Comparison of ENCODE assay signal across 19 cellular contexts in the genomic region with DNA sequence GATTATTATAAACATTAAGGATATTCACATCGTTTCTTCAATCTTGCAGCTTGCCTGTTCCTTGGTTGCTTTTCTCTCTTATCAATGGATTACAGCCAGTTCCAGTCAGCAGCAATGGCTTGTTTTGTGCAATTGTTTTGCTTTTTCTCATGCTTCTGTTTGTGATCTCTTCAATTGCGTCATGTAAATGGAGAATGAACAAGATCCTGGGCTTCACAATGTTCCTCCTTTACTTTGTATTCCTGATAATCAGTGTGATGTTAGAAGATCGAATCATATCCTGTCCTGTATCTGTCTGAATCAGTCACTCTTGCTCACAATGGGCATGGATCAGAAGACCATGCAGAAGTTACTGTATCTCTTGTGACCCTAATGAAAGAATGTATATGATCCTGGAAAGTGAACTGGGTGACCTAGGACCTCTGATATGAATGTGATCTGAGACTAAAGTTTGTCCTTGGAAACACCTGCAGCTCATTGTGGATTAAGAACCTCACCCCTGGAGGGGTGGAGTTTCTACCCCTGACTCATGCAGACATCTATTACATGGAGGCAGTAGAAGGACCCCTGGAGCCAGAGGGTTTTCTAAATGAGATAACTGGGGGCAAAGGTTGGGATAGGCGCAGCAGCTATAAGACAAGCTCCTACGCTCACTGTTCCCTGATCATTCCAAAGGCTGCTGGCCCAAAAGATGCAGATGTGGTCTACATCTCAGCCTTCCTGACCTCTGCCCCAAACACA. TPM values are rescaled to one million over a fixed set of nuclear protein-coding genes. Genes with fewer than 3 reads are reported as not detected.
A peak's percentile ranks its signal among the peaks of the same experiment; 100 is the strongest.
DNase-seq lines count a peak whose midpoint lies in the region; ATAC-seq, FAIRE-seq and TF ChIP-seq lines count a peak whose summit lies in the region.
"Had no signal": no experiment of that assay in that cellular context is flagged by ENCODE, and none has a peak within 500 bp of the region (broad histone marks: within the 10 kb centered on the region; RNA-seq: fewer than 3 reads in every experiment).

No MANE protein-coding gene starts in this region.

- H3K4me3 Mint-ChIP-seq in activated T-cell treated with anti-CD3 and anti-CD28 coated beads, Interleukin-2, amount 50 U/mL, for 72 hours: no peak overlapping the region
- H3K4me3 Mint-ChIP-seq: T-helper 2 cell treated with Interferon-gamma antibody and Interleukin-4, amounts not matched to agents 5 μg/mL and 100 μg/mL, for 36 hours had no signal

- peaks cover 24% of the 10 kb centered on the region for H3K4me1 ChIP-seq in adipocyte (ENCODE audit: control insufficient read depth, insufficient read depth, low read length)
- no peaks in the 10 kb centered on the region for H3K4me1 ChIP-seq in small intestine (ENCODE audit: control insufficient read depth in 2 of 2, insufficient read depth in 1 of 2, low read depth in 1 of 2, low read length in 1 of 2)
- H3K4me1 ChIP-seq: lower lobe of right lung had no signal

- H3K9me3 Mint-ChIP-seq in activated T-cell treated with anti-CD3 and anti-CD28 coated beads, Interleukin-2, amount 50 U/mL, for 72 hours: no peaks in the 10 kb centered on the region
- H3K9me3 Mint-ChIP-seq: activated T-helper 2 cell treated with anti-CD3 and anti-CD28 coated beads, Interferon-gamma antibody, Interleukin-2, Interleukin-4, amounts not matched to agents 10 μg/mL and 5 μg/mL and 100 μg/mL, durations not matched to agents 14 hours and 24 hours and 36 hours; T-helper 2 cell treated with Interferon-gamma antibody and Interleukin-4, amounts not matched to agents 5 μg/mL and 100 μg/mL, for 36 hours had no signal

- no peak for DNase-seq in activated T-cell treated with anti-CD3 and anti-CD28 coated beads, Interleukin-2, amount 50 U/mL, for 72 hours
- no peak for DNase-seq in activated T-cell treated with anti-CD3 and anti-CD28 coated beads, Interleukin-2, amount 50 U/mL, for 48 hours
- DNase-seq in adipocyte (ENCODE audit: low read depth): peak; percentile 30
- DNase-seq in fibroblast of mammary gland (ENCODE audit: low read depth): peak; percentile 74
- DNase-seq in small intestine: peak; percentile 72
- DNase-seq in AG08395 (ENCODE audit: low spot score): no peak
- no peak for DNase-seq in NCI-H510A (lab: John Stamatoyannopoulos, UW)
- DNase-seq in iPS-NIHi7 (ENCODE audit: extremely low spot score): no peak
- DNase-seq: activated CD4-positive, alpha-beta T cell treated with anti-CD3 and anti-CD28 coated beads, Interleukin-2, amount 50 U/mL, for 1 hour; central memory CD4-positive, alpha-beta T cell; lower lobe of right lung; NCI-H2107; stimulated activated CD4-positive, alpha-beta T cell treated with anti-CD3 and anti-CD28 coated beads, Interleukin-2, amount 100 ng/mL, for 48 hours; trophoblast cell had no signal

- H3K9ac ChIP-seq in adipocyte (ENCODE audit: low read length): peak overlapping the region; percentile 5

- no peak for FAIRE-seq in small intestine (lab: Jason Lieb, UNC)
- FAIRE-seq: A204.1, H1 had no signal

- 20 to 71% (median 54%) methylated on average over 5 of the region's 5 CpGs for WGBS in small intestine, 3 donors

- no peaks in the 10 kb centered on the region for H3K27me3 Mint-ChIP-seq in activated T-cell treated with anti-CD3 and anti-CD28 coated beads, Interleukin-2, amount 50 U/mL, for 72 hours (ENCODE audit: low read depth)

- TF ChIP-seq CTCF in fibroblast of mammary gland (conservative IDR thresholded peaks at IDR 0.05; ENCODE audit: control insufficient read depth, insufficient read depth, low read depth, low read length): no peak

- H3K36me3 ChIP-seq in adipocyte (ENCODE audit: control insufficient read depth, insufficient read depth, low read length, severe bottlenecking): peaks cover 16% of the 10 kb centered on the region
- H3K36me3 ChIP-seq in small intestine (ENCODE audit: control insufficient read depth in 2 of 2, insufficient read depth in 2 of 2, low read length in 2 of 2): no peaks in the 10 kb centered on the region
- H3K36me3 ChIP-seq: right atrium auricular region had no signal

- peak overlapping the region in 1 of 2 donors; percentile 25 for H3K27ac ChIP-seq in small intestine (ENCODE audit: low read depth in 1 of 2, low read length in 1 of 2)
- H3K27ac ChIP-seq: lower lobe of right lung, right atrium auricular region had no signal

- H3K36me3 Mint-ChIP-seq in activated T-cell treated with anti-CD3 and anti-CD28 coated beads, Interleukin-2, amount 50 U/mL, for 72 hours (ENCODE audit: insufficient read depth in 2 of 2): peaks cover 4 to 14% of the 10 kb centered on the region in 2 donors

- H3K27me3 ChIP-seq in adipocyte (replicated peaks; ENCODE audit: control insufficient read depth, insufficient read depth, low read length) (no peaks in the 10 kb centered on the region), small intestine (ENCODE audit: control insufficient read depth in 2 of 2, insufficient read depth in 2 of 2, low read length in 2 of 2) (no peaks in the 10 kb centered on the region)
- H3K27me3 ChIP-seq: right atrium auricular region had no signal

- no peaks in the 10 kb centered on the region for H3K9me3 ChIP-seq in adipocyte (ENCODE audit: control insufficient read depth, low read length)
- H3K9me3 ChIP-seq in small intestine (ENCODE audit: control insufficient read depth, low read depth): no peaks in the 10 kb centered on the region
- H3K9me3 ChIP-seq: lower lobe of right lung, right atrium auricular region had no signal

- peaks cover 13% of the 10 kb centered on the region for H3K4me1 Mint-ChIP-seq in activated T-cell treated with anti-CD3 and anti-CD28 coated beads, Interleukin-2, amount 50 U/mL, for 72 hours (ENCODE audit: low read depth)

- ATAC-seq in activated T-cell treated with anti-CD3 and anti-CD28 coated beads, Interleukin-2, amount 50 U/mL, for 72 hours (replicated peaks in 1 of 2): no peak
- ATAC-seq: lower lobe of right lung had no signal

- H3K4me3 ChIP-seq in adipocyte (ENCODE audit: low read length): peak overlapping the region; percentile 19
- no peak overlapping the region for H3K4me3 ChIP-seq in fibroblast of mammary gland (ENCODE audit: control insufficient read depth, low read depth, low read length)
- no peak overlapping the region for H3K4me3 ChIP-seq in small intestine (ENCODE audit: low read depth in 1 of 2, low read length in 2 of 2)
- H3K4me3 ChIP-seq: lower lobe of right lung, right atrium auricular region had no signal

- peak overlapping the region; percentile 44 for H3K27ac Mint-ChIP-seq in activated T-cell treated with anti-CD3 and anti-CD28 coated beads, Interleukin-2, amount 50 U/mL, for 72 hours
- H3K27ac Mint-ChIP-seq: activated T-helper 2 cell treated with anti-CD3 and anti-CD28 coated beads, Interferon-gamma antibody, Interleukin-2, Interleukin-4, amounts not matched to agents 10 μg/mL and 5 μg/mL and 100 μg/mL, durations not matched to agents 14 hours and 24 hours and 36 hours; T-helper 2 cell treated with Interferon-gamma antibody and Interleukin-4, amounts not matched to agents 5 μg/mL and 100 μg/mL, for 36 hours had no signal

RNA-seq across cellular contexts. Expression of a gene that starts 32.2 kb away (rescaled TPM):
- total RNA-seq in activated T-cell treated with anti-CD3 and anti-CD28 coated beads, Interleukin-2, amount 50 U/mL, for 72 hours: 10 to 100 TPM in 1 of 2 donors, 1 to 10 TPM in 1; 7.7 to 12.9 TPM
- polyA plus RNA-seq in small intestine: 1 to 10 TPM; 2.5 to 7.1 (median 2.7) TPM

RNA-seq across cellular contexts. Expression of a gene that starts 43.0 kb away (rescaled TPM):
- 10 to 100 TPM; 48.9 to 53.7 TPM for total RNA-seq in activated T-cell treated with anti-CD3 and anti-CD28 coated beads, Interleukin-2, amount 50 U/mL, for 72 hours
- polyA plus RNA-seq in small intestine: 10 to 100 TPM; 18.4 to 30.8 (median 19.9) TPM

Comparison
In these comparisons a context has a peak if more than half of its experiments do, and no peak if none do; other contexts are left out.
1. DNase-seq: peak in adipocyte (single experiment), fibroblast of mammary gland (single experiment) and small intestine (single experiment); none in activated T-cell treated with anti-CD3 and anti-CD28 coated beads, Interleukin-2, amount 50 U/mL, for 72 hours (0 of 2), activated T-cell treated with anti-CD3 and anti-CD28 coated beads, Interleukin-2, amount 50 U/mL, for 48 hours (0 of 2), AG08395 (single experiment), NCI-H510A (single experiment) and iPS-NIHi7 (single experiment).